Comparison of ENCODE assay signal across 13 cellular contexts in genomic region chr11:47913569-47914244, GRCh38.
"Had no signal": no experiment of that assay in that cellular context is flagged by ENCODE, and none has a peak within 500 bp of the region (broad histone marks: within the 10 kb centered on the region; RNA-seq: fewer than 3 reads in every experiment).

No MANE protein-coding gene starts in this region.

- H3K9me3 Mint-ChIP-seq: activated naive CD4-positive, alpha-beta T cell treated with anti-CD3 and anti-CD28 coated beads, Interleukin-2, amount 50 U/mL, for 72 hours; activated T-cell treated with anti-CD3 and anti-CD28 coated beads, Interleukin-2, amount 50 U/mL, for 4 hours had no signal

- H3K9me3 ChIP-seq: body of pancreas, uterus had no signal

- H3K4me2 ChIP-seq: hepatocyte had no signal

- H3K27ac Mint-ChIP-seq: activated CD8-positive, alpha-beta memory T cell treated with anti-CD3 and anti-CD28 coated beads, Interleukin-2, amount 10 ng/mL, durations not matched to agents 7 days and 5 days; activated naive CD4-positive, alpha-beta T cell treated with anti-CD3 and anti-CD28 coated beads, Interleukin-2, amount 50 U/mL, for 72 hours had no signal

- H3K79me2 ChIP-seq: hepatocyte had no signal

- H3K27me3 ChIP-seq: body of pancreas, dorsolateral prefrontal cortex, hepatocyte, uterus had no signal

- ATAC-seq: activated CD4-positive, CD25-positive, alpha-beta regulatory T cell treated with anti-CD3 and anti-CD28 coated beads, Interleukin-2, amount 50 U/mL, for 24 hours; activated CD8-positive, alpha-beta memory T cell treated with anti-CD3 and anti-CD28 coated beads, Interleukin-2, amount 10 ng/mL, durations not matched to agents 7 days and 5 days; activated naive CD4-positive, alpha-beta T cell treated with anti-CD3 and anti-CD28 coated beads, Interleukin-2, amount 50 U/mL, for 72 hours; activated T-cell treated with anti-CD3 and anti-CD28 coated beads, Interleukin-2, amount 50 U/mL, for 4 hours; body of pancreas had no signal

- H3K4me3 Mint-ChIP-seq: activated CD8-positive, alpha-beta memory T cell treated with anti-CD3 and anti-CD28 coated beads, Interleukin-2, amount 10 ng/mL, durations not matched to agents 7 days and 5 days; activated T-cell treated with anti-CD3 and anti-CD28 coated beads, Interleukin-2, amount 50 U/mL, for 4 hours had no signal

- H3K36me3 ChIP-seq: uterus had no signal

- H2AFZ ChIP-seq: hepatocyte had no signal

- DNase-seq: activated CD4-positive, alpha-beta T cell treated with anti-CD3 and anti-CD28 coated beads, Interleukin-2, amount 50 U/mL, for 48 hours; activated CD8-positive, alpha-beta memory T cell treated with anti-CD3 and anti-CD28 coated beads, Interleukin-2, amount 10 ng/mL, durations not matched to agents 7 days and 5 days; activated effector memory CD4-positive, alpha-beta T cell treated with anti-CD3 and anti-CD28 coated beads, Interleukin-2, amount 50 U/mL, for 16 hours; activated T-cell treated with anti-CD3 and anti-CD28 coated beads, Interleukin-2, amount 50 U/mL, for 4 hours; amniotic stem cell; body of pancreas; dorsolateral prefrontal cortex; midbrain; uterus had no signal

- H3K36me3 Mint-ChIP-seq: activated CD8-positive, alpha-beta memory T cell treated with anti-CD3 and anti-CD28 coated beads, Interleukin-2, amount 10 ng/mL, durations not matched to agents 7 days and 5 days; activated naive CD4-positive, alpha-beta T cell treated with anti-CD3 and anti-CD28 coated beads, Interleukin-2, amount 50 U/mL, for 72 hours had no signal

- H3K27ac ChIP-seq: dorsolateral prefrontal cortex, hepatocyte, skin epidermis had no signal

- H3K4me3 ChIP-seq: body of pancreas, dorsolateral prefrontal cortex, hepatocyte, skin epidermis, uterus had no signal
